8 cellular contexts compared by ENCODE assay signal in genomic region chr11:67239795-67240574, GRCh38. TPM values are rescaled to one million over a fixed set of nuclear protein-coding genes. Genes with fewer than 3 reads are reported as not detected.
DNase-seq lines count a peak whose midpoint lies in the region; ATAC-seq and TF ChIP-seq lines count a peak whose summit lies in the region.

No MANE protein-coding gene starts in this region.

- H4K20me1 ChIP-seq in SK-N-SH (ENCODE audit: insufficient read depth) = peaks cover 25% of the 10 kb centered on the region

- H3K9ac ChIP-seq in SK-N-SH = peak overlapping the region; percentile 94

- TF ChIP-seq CTCF in SK-N-SH (IDR thresholded peaks at IDR 0.05) = no peak

- no peaks in the 10 kb centered on the region for H3K9me3 Mint-ChIP-seq in activated naive CD4-positive, alpha-beta T cell treated with anti-CD3 and anti-CD28 coated beads, Interleukin-2, amount 50 U/mL, for 72 hours

- peaks cover 10 to 18% of the 10 kb centered on the region in 2 experiments for H3K36me3 ChIP-seq in SK-N-SH (replicated peaks in 1 of 2; ENCODE audit: control insufficient read depth in 1 of 2, insufficient read depth in 2 of 2, low read length in 1 of 2)

- CTCF ChIA-PET in SK-N-SH (lab: Yijun Ruan, JAX) = interaction anchor here (0.8 to 2.5 kb wide), 8 partner anchors 12 to 159 kb away, joined by 3 to 18 read pairs (median 4); partner anchors contain the start of gene ANKRD13D

- TF ChIP-seq EP300 in SK-N-SH (IDR thresholded peaks at IDR 0.05; ENCODE audit: borderline replicate concordance in 1 of 2, low read depth in 1 of 2, low read length in 1 of 2) = peak in 1 of 2 experiments; percentile 60; a peak in 3 of 4 replicates

- 0 out of 2 replicates have a peak overlapping the region, but pooled peaks have one; percentile 25 for H2AFZ ChIP-seq in SK-N-SH (ENCODE audit: low read depth)

- peaks cover 7 to 24% of the 10 kb centered on the region in 2 experiments; a peak in 3 of 4 replicates for H3K4me1 ChIP-seq in SK-N-SH (ENCODE audit: control insufficient read depth in 1 of 2, insufficient read depth in 2 of 2, low read depth in 1 of 2, low read length in 1 of 2)

- H3F3A ChIP-seq in SK-N-SH (replicated peaks; ENCODE audit: insufficient read depth) = peaks cover 29% of the 10 kb centered on the region

- 1% methylated on average over 30 of the region's 31 CpGs for WGBS in SK-N-SH (ENCODE audit: low lambda C conversion rate)

- no peaks in the 10 kb centered on the region for H3K27me3 ChIP-seq in SK-N-SH (ENCODE audit: insufficient read depth)

- H3K27ac ChIP-seq in SK-N-SH (ENCODE audit: low read depth in 2 of 2, low read length in 1 of 2) (peak overlapping the region; percentile 89 to 96), temporal lobe (ENCODE audit: low read depth, low read length) (peak overlapping the region; percentile 94)

- H3K79me2 ChIP-seq in SK-N-SH (ENCODE audit: insufficient read depth) = peaks cover 55% of the 10 kb centered on the region

- peak; percentile 4; the same call in 1 of the 2 replicates for TF ChIP-seq RAD21 in SK-N-SH (IDR thresholded peaks at IDR 0.05; ENCODE audit: low read length)

- DNase-seq in NCI-H1092 (lab: John Stamatoyannopoulos, UW) (peak; percentile 97), SK-N-SH (peak; percentile 91), glomerular endothelial cell (ENCODE audit: extremely low read depth, low read depth, low spot score) (peak; percentile 77), occipital lobe (lab: John Stamatoyannopoulos, UW) (peak; percentile 99)
- DNase-seq in activated naive CD4-positive, alpha-beta T cell treated with anti-CD3 and anti-CD28 coated beads, Interleukin-2, amount 50 U/mL, for 72 hours (ENCODE audit: low spot score in 2 of 2) = peak; percentile 93 to 96

- H3K9me2 ChIP-seq in SK-N-SH = no peaks in the 10 kb centered on the region

- peak overlapping the region; percentile 99 to 100 for H3K27ac Mint-ChIP-seq in activated naive CD4-positive, alpha-beta T cell treated with anti-CD3 and anti-CD28 coated beads, Interleukin-2, amount 50 U/mL, for 72 hours

- peak overlapping the region; percentile 99 for H3K4me2 ChIP-seq in SK-N-SH

- peak; percentile 85 for ATAC-seq in HG02588 (IDR thresholded peaks at IDR 0.05; ENCODE audit: unreplicated experiment)
- ATAC-seq in activated naive CD4-positive, alpha-beta T cell treated with anti-CD3 and anti-CD28 coated beads, Interleukin-2, amount 50 U/mL, for 72 hours = peak; percentile 92

- H3K9me3 ChIP-seq in SK-N-SH = no peaks in the 10 kb centered on the region

- peaks cover 44 to 50% of the 10 kb centered on the region in 2 donors for H3K36me3 Mint-ChIP-seq in activated naive CD4-positive, alpha-beta T cell treated with anti-CD3 and anti-CD28 coated beads, Interleukin-2, amount 50 U/mL, for 72 hours

- POLR2A ChIA-PET in SK-N-SH (lab: Yijun Ruan, JAX) = interaction anchor here (0.8 to 1.8 kb wide), 7 partner anchors 10 to 162 kb away, joined by 3 to 5 read pairs (median 4); partner anchors contain the start of gene PPP1CA

- H3K4me3 ChIP-seq in GM08714 (ENCODE audit: low read length) (peak overlapping the region; percentile 88), SK-N-SH (ENCODE audit: low read depth in 2 of 2, low read length in 1 of 2) (peak overlapping the region; percentile 70 to 89)

TF ChIP-seq in SK-N-SH, 30 proteins besides CTCF, POLR2A, EP300 and RAD21 (continues in another document):
- TF ChIP-seq MXI1 (IDR thresholded peaks at IDR 0.05; ENCODE audit: low read depth, low read length) = peak; percentile 100
- peak; percentile 55; the same call in 1 of the 2 replicates for TF ChIP-seq YY1 (IDR thresholded peaks at IDR 0.05; ENCODE audit: low read depth)
- TF ChIP-seq JUND (IDR thresholded peaks at IDR 0.05) = no peak
- no peak for TF ChIP-seq ZBTB33 (IDR thresholded peaks at IDR 0.05; ENCODE audit: borderline replicate concordance, low read depth)
- TF ChIP-seq NFIC (IDR thresholded peaks at IDR 0.05; ENCODE audit: borderline replicate concordance) = no peak
- no peak for TF ChIP-seq NRF1 (IDR thresholded peaks at IDR 0.05; ENCODE audit: low read depth, low read length)
- 0 out of 2 replicates have a peak, but pooled peaks have one; percentile 55 for TF ChIP-seq RFX5 (IDR thresholded peaks at IDR 0.05; ENCODE audit: low read length)
- no peak for TF ChIP-seq USF1 (IDR thresholded peaks at IDR 0.05; ENCODE audit: borderline replicate concordance, low read depth)
- TF ChIP-seq MAX (IDR thresholded peaks at IDR 0.05; ENCODE audit: low read depth) = peak; percentile 98
- TF ChIP-seq RCOR1 (IDR thresholded peaks at IDR 0.05; ENCODE audit: low read length) = no peak
- peak; percentile 81 for TF ChIP-seq REST (IDR thresholded peaks at IDR 0.05; ENCODE audit: low read depth, low read length)
- TF ChIP-seq USF2 (IDR thresholded peaks at IDR 0.05; ENCODE audit: borderline replicate concordance, low read depth, low read length) = no peak
- no peak for TF ChIP-seq FOXM1 (IDR thresholded peaks at IDR 0.05; ENCODE audit: low read depth)

RNA-seq across cellular contexts. Expression of gene GRK2, which starts 26.3 kb away (rescaled TPM):
- 44.6 and 48.5 TPM in 2 replicates for polyA plus RNA-seq in SK-N-SH (2012; rRNA removed)
- polyA plus RNA-seq in SK-N-SH (2012; cell fraction: cytosol; rRNA removed) = 19.5 and 33.5 TPM in 2 replicates
- 106 and 118 TPM in 2 replicates for polyA plus RNA-seq in SK-N-SH (2012; cell fraction: nucleus; rRNA removed)
- total RNA-seq in activated naive CD4-positive, alpha-beta T cell treated with anti-CD3 and anti-CD28 coated beads, Interleukin-2, amount 50 U/mL, for 72 hours = 100 to 1,000 TPM; 289 to 376 TPM
- total RNA-seq in glomerular endothelial cell = 45.8 and 72.7 TPM in 2 replicates
- total RNA-seq in occipital lobe = 44.9 TPM
- 49.2 TPM for total RNA-seq in temporal lobe

RNA-seq across cellular contexts. Expression of gene ANKRD13D, which starts 49.1 kb away (rescaled TPM):
- polyA plus RNA-seq in SK-N-SH (2012; rRNA removed) = 50.2 and 51.4 TPM in 2 replicates
- polyA plus RNA-seq in SK-N-SH (2012; cell fraction: cytosol; rRNA removed) = 17.8 and 26.1 TPM in 2 replicates
- 163 and 206 TPM in 2 replicates for polyA plus RNA-seq in SK-N-SH (2012; cell fraction: nucleus; rRNA removed)
- 100 to 1,000 TPM in 1 of 2 donors, 10 to 100 TPM in 1; 76.0 to 213 TPM for total RNA-seq in activated naive CD4-positive, alpha-beta T cell treated with anti-CD3 and anti-CD28 coated beads, Interleukin-2, amount 50 U/mL, for 72 hours
- total RNA-seq in glomerular endothelial cell = 27.9 and 44.2 TPM in 2 replicates
- 49.4 TPM for total RNA-seq in occipital lobe
- 39.1 TPM for total RNA-seq in temporal lobe

Comparison
In these comparisons a context has a peak if more than half of its experiments do, and no peak if none do; other contexts are left out.
1. Peak in every context shown above with its lines: DNase-seq, ATAC-seq, H3K4me3 ChIP-seq and H3K27ac ChIP-seq.